18 cellular contexts compared by ENCODE assay signal in the genomic region with DNA sequence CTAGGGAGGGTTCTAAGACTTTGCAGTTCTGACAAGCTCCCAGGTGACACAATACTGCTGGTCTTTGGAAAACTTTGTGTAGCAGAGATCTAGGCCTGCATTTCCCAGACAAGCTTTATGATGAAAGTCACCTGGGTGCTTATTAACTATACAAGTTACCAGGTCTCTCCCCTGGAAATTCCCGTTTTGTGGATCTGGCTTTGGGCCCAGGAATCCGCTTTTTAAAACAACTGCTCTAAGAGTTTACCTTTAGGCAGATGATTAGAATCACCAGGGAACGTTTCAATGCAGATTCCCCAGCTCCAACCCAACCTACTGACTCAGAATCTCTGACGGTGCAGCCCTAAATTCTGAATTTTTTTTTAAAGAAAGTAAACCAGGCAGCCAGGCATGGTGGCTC.
"Had no signal": no experiment of that assay in that cellular context is flagged by ENCODE, and none has a peak within 500 bp of the region (broad histone marks: within the 10 kb centered on the region; RNA-seq: fewer than 3 reads in every experiment).

No MANE protein-coding gene starts in this region.

- H3K27ac ChIP-seq: left lung, parathyroid adenoma, transverse colon had no signal

- H3K9me3 ChIP-seq: left lung, transverse colon had no signal

- H3K4me2 ChIP-seq: smooth muscle cell had no signal

- FAIRE-seq: islet of Langerhans, TTC549 had no signal

- H3K27me3 ChIP-seq: left lung, transverse colon had no signal

- H3K4me1 ChIP-seq: left lung, parathyroid adenoma, transverse colon had no signal

- H3K36me3 ChIP-seq: left lung, transverse colon had no signal

- H3K4me3 ChIP-seq: left lung, smooth muscle cell, transverse colon had no signal

- DNase-seq: activated CD4-positive, alpha-beta T cell treated with anti-CD3 and anti-CD28 coated beads for 4 hours; activated CD8-positive, alpha-beta memory T cell treated with anti-CD3 and anti-CD28 coated beads, Interleukin-2, amount 50 U/mL, for 4 hours; activated CD8-positive, alpha-beta T cell treated with anti-CD3 and anti-CD28 coated beads, Interleukin-2, amount 10 ng/mL, durations not matched to agents 7 days and 5 days; activated gamma-delta T cell; activated T-cell treated with anti-CD3 and anti-CD28 coated beads, Interleukin-2, amount 50 U/mL, for 72 hours; amygdala; cortex of kidney; effector CD4-positive, alpha-beta T cell; foreskin melanocyte; left lung; naive thymus-derived CD4-positive, alpha-beta T cell; stimulated activated naive CD8-positive, alpha-beta T cell treated with anti-CD3 and anti-CD28 coated beads, Interleukin-15, Interleukin-2, amounts not matched to agents 100 U/mL and 50 U/mL, for 24 hours; transverse colon had no signal

- ATAC-seq: activated CD8-positive, alpha-beta T cell treated with anti-CD3 and anti-CD28 coated beads, Interleukin-2, amount 10 ng/mL, durations not matched to agents 7 days and 5 days; activated T-cell treated with anti-CD3 and anti-CD28 coated beads, Interleukin-2, amount 50 U/mL, for 72 hours; left lung; naive thymus-derived CD4-positive, alpha-beta T cell; stimulated activated naive CD8-positive, alpha-beta T cell treated with anti-CD3 and anti-CD28 coated beads, Interleukin-15, Interleukin-2, amounts not matched to agents 100 U/mL and 50 U/mL, for 24 hours; WTC11 had no signal

- H2AFZ ChIP-seq: parathyroid adenoma had no signal

- H3K79me2 ChIP-seq: parathyroid adenoma had no signal

- H3K9ac ChIP-seq: parathyroid adenoma had no signal
